Comparison of ENCODE assay signal across 14 cellular contexts in the genomic region with DNA sequence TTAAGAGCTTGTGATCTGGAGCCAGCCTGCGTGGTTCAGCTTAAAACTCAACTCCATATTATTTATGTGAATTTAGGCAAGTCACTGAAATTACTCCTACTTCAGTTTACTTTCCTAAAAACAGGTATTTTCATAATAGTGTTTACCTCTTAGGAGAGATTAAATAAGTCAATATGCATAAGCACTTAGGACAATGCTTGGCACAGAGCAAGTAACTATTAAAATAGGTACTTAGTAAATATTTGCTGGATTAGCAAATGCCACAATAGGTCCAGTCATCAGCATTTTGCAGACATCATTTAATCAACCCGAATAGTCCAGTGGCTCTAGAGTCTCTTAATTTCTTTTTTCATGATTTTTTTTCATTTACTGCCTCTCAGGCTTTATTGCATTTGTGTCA.
DNase-seq lines count a peak whose midpoint lies in the region; ATAC-seq and TF ChIP-seq lines count a peak whose summit lies in the region.
"Had no signal": no experiment of that assay in that cellular context is flagged by ENCODE, and none has a peak within 500 bp of the region (broad histone marks: within the 10 kb centered on the region; RNA-seq: fewer than 3 reads in every experiment).

No MANE protein-coding gene starts in this region.

- H3K27ac ChIP-seq in HCT116 (ENCODE audit: low read depth, low read length) (no peak overlapping the region), PC-9 (peak overlapping the region; percentile 81), adrenal gland (no peak overlapping the region)

- H3K36me3 ChIP-seq in HCT116 (ENCODE audit: control insufficient read depth in 1 of 2, insufficient read depth in 2 of 2, low read length in 2 of 2) = no peaks in the 10 kb centered on the region
- no peaks in the 10 kb centered on the region for H3K36me3 ChIP-seq in PC-9 (ENCODE audit: low read depth)
- no peaks in the 10 kb centered on the region for H3K36me3 ChIP-seq in adrenal gland (replicated peaks in 1 of 2)

- no peaks in the 10 kb centered on the region for H3K27me3 ChIP-seq in HCT116 (ENCODE audit: insufficient read depth, low read length)
- H3K27me3 ChIP-seq in PC-9 (ENCODE audit: insufficient read depth, low read depth) = no peaks in the 10 kb centered on the region
- no peaks in the 10 kb centered on the region for H3K27me3 ChIP-seq in adrenal gland

- H3F3A ChIP-seq in PC-9 (ENCODE audit: insufficient read depth, low read depth) = peaks cover 35% of the 10 kb centered on the region

- H3K9me3 ChIP-seq in HCT116 (ENCODE audit: control insufficient read depth in 1 of 2, insufficient read depth in 1 of 2, low read depth in 1 of 2, low read length in 2 of 2) (no peaks in the 10 kb centered on the region), PC-9 (ENCODE audit: insufficient read depth, low read depth) (peaks cover 9% of the 10 kb centered on the region; the same call in 1 of the 2 replicates), adrenal gland (replicated peaks in 1 of 3) (no peaks in the 10 kb centered on the region)

- no peak; the same call in 1 of the 2 replicates for ATAC-seq in HCT116
- ATAC-seq in HG03159 (IDR thresholded peaks at IDR 0.05; ENCODE audit: unreplicated experiment) = no peak

- TF ChIP-seq CTCF in HCT116 (IDR thresholded peaks at IDR 0.05 in 2 of 3, conservative IDR thresholded peaks at IDR 0.05 in 1 of 3; ENCODE audit: borderline replicate concordance in 1 of 3, insufficient read depth in 1 of 3, low read depth in 2 of 3, low read length in 2 of 3) (no peak), PC-9 (conservative IDR thresholded peaks at IDR 0.05) (no peak), fibroblast of mammary gland (conservative IDR thresholded peaks at IDR 0.05; ENCODE audit: control insufficient read depth, insufficient read depth, low read depth, low read length) (no peak), adrenal gland (IDR thresholded peaks at IDR 0.05) (no peak)

- H4K20me1 ChIP-seq in HCT116 (ENCODE audit: insufficient read depth) = no peaks in the 10 kb centered on the region
- H4K20me1 ChIP-seq in PC-9 (ENCODE audit: insufficient read depth) = no peaks in the 10 kb centered on the region

- intact Hi-C loops in HCT116 (cut with micrococcal nuclease) (no loop called here), PC-9 (cut with micrococcal nuclease; ENCODE audit: unreplicated experiment) (no loop called here), adrenal gland (cut with DNase I) (no loop called here)

- H3K79me2 ChIP-seq in HCT116 (ENCODE audit: insufficient read depth, low read length) (no peaks in the 10 kb centered on the region), PC-9 (ENCODE audit: low read depth) (no peaks in the 10 kb centered on the region)

- BruUV-seq in HCT116 (replicated peaks; lab: Mats Ljungman, UMichigan) (no TSS peak), PC-9 (replicated peaks; lab: Mats Ljungman, UMichigan) (TSS peak; percentile 57)

- TF ChIP-seq POLR2A in HCT116 (IDR thresholded peaks at IDR 0.05; ENCODE audit: borderline replicate concordance, extremely low read depth, insufficient read depth, insufficient read length) (no peak), adrenal gland (IDR thresholded peaks at IDR 0.05) (no peak)

- peak; percentile 39 for DNase-seq in DMS53 treated with DMSO at 0.1 percent for 48 hours (lab: John Stamatoyannopoulos, UW; ENCODE audit: unreplicated experiment)
- no peak for DNase-seq in HCT116 (ENCODE audit: low read depth, low spot score)
- DNase-seq in PC-9 = peak in 1 of 2 experiments; percentile 58
- DNase-seq in fibroblast of mammary gland (ENCODE audit: low read depth) = peak; percentile 3
- DNase-seq in putamen (ENCODE audit: low spot score) = no peak
- DNase-seq in adrenal gland = no peak
- no peak for DNase-seq in dedifferentiated amniotic fluid mesenchymal stem cell (ENCODE audit: extremely low spot score)
- DNase-seq: CD8-positive, alpha-beta memory T cell; NCI-H1417 treated with DMSO at 0.1 percent for 48 hours; NCI-H2107; NCI-H226; NCI-H526 treated with DMSO at 0.1 percent for 48 hours; SIG-M5 had no signal

- RAD21 ChIA-PET in HCT116 (lab: Charles Lee; ENCODE audit: low non-redundant PET in 1 of 2, low total read pairs in 2 of 2, uncharacterized antibody in 2 of 2, unreplicated experiment in 2 of 2) = no interaction called here

- H3K4me2 ChIP-seq in HCT116 (ENCODE audit: low read length) = peak overlapping the region; percentile 58
- peak overlapping the region; percentile 52 for H3K4me2 ChIP-seq in PC-9

- H2AFZ ChIP-seq in HCT116 (ENCODE audit: low read depth, low read length, poor library complexity, severe bottlenecking) = peak overlapping the region; percentile 40
- 0 out of 2 replicates have a peak overlapping the region, but pooled peaks have one; percentile 3 for H2AFZ ChIP-seq in PC-9

- H3K4me3 ChIP-seq in HCT116 (replicated peaks in 1 of 2; ENCODE audit: low read depth in 1 of 2, low read length in 2 of 2) (0 out of 4 replicates have a peak overlapping the region, but pooled peaks of 1 of the 2 experiments have one; percentile 1), PC-9 (no peak overlapping the region), fibroblast of mammary gland (ENCODE audit: control insufficient read depth, low read depth, low read length) (no peak overlapping the region), adrenal gland (no peak overlapping the region)

- CTCF ChIA-PET in HCT116 (lab: Charles Lee) (no interaction called here), PC-9 (lab: Charles Lee) (interaction anchor here (0.6 to 0.7 kb wide), 2 partner anchors 15 to 953 kb away, joined by 3 to 4 read pairs; no protein-coding TSS in a partner anchor)

- peaks cover 19 to 38% of the 10 kb centered on the region in 2 experiments for H3K4me1 ChIP-seq in HCT116 (ENCODE audit: control insufficient read depth in 1 of 2, insufficient read depth in 2 of 2, low read length in 2 of 2)
- peaks cover 52% of the 10 kb centered on the region for H3K4me1 ChIP-seq in PC-9 (replicated peaks; ENCODE audit: insufficient read depth)
- H3K4me1 ChIP-seq in adrenal gland (replicated peaks in 1 of 2) = no peaks in the 10 kb centered on the region

- peak overlapping the region; percentile 4; the same call in 1 of the 2 replicates for H3K9ac ChIP-seq in HCT116 (ENCODE audit: low read length)

- 0 out of 2 replicates have a peak, but pooled peaks have one; percentile 2 for TF ChIP-seq RAD21 in HCT116 (IDR thresholded peaks at IDR 0.05; ENCODE audit: low read depth)

- WGBS in adrenal gland, 4 donors = 73 to 82% (median 74%) methylated on average over 2 of the region's 2 CpGs

- no peaks in the 10 kb centered on the region for H3K9me2 ChIP-seq in HCT116 (ENCODE audit: insufficient read depth)
- H3K9me2 ChIP-seq in PC-9 (ENCODE audit: insufficient read depth) = no peaks in the 10 kb centered on the region

- POLR2A ChIA-PET in HCT116 (lab: Charles Lee) (no interaction called here), PC-9 (lab: Charles Lee; ENCODE audit: unreplicated experiment) (interaction anchor here (0.6 kb wide), 1 partner anchor 1819 kb away, joined by 3 read pairs; no protein-coding TSS in a partner anchor)

TF ChIP-seq in HCT116, 20 proteins besides CTCF, POLR2A, EP300 and RAD21:
- TF ChIP-seq JUND (IDR thresholded peaks at IDR 0.05) (no peak), POLR2AphosphoS5 (IDR thresholded peaks at IDR 0.05; ENCODE audit: low read depth, low read length) (no peak), EZH2phosphoT487 (IDR thresholded peaks at IDR 0.05; ENCODE audit: borderline replicate concordance) (no peak), ELF1 (IDR thresholded peaks at IDR 0.05; ENCODE audit: borderline replicate concordance, low read depth) (no peak), CEBPB (IDR thresholded peaks at IDR 0.05; ENCODE audit: low read depth) (no peak), EGR1 (IDR thresholded peaks at IDR 0.05; ENCODE audit: low read depth) (no peak), SP1 (IDR thresholded peaks at IDR 0.05; ENCODE audit: low read depth) (no peak), YY1 (IDR thresholded peaks at IDR 0.05; ENCODE audit: extremely low read depth, insufficient replicate concordance, low read depth, low read length) (no peak), ZFX (IDR thresholded peaks at IDR 0.05) (no peak)
- TF ChIP-seq, protein P1, sequence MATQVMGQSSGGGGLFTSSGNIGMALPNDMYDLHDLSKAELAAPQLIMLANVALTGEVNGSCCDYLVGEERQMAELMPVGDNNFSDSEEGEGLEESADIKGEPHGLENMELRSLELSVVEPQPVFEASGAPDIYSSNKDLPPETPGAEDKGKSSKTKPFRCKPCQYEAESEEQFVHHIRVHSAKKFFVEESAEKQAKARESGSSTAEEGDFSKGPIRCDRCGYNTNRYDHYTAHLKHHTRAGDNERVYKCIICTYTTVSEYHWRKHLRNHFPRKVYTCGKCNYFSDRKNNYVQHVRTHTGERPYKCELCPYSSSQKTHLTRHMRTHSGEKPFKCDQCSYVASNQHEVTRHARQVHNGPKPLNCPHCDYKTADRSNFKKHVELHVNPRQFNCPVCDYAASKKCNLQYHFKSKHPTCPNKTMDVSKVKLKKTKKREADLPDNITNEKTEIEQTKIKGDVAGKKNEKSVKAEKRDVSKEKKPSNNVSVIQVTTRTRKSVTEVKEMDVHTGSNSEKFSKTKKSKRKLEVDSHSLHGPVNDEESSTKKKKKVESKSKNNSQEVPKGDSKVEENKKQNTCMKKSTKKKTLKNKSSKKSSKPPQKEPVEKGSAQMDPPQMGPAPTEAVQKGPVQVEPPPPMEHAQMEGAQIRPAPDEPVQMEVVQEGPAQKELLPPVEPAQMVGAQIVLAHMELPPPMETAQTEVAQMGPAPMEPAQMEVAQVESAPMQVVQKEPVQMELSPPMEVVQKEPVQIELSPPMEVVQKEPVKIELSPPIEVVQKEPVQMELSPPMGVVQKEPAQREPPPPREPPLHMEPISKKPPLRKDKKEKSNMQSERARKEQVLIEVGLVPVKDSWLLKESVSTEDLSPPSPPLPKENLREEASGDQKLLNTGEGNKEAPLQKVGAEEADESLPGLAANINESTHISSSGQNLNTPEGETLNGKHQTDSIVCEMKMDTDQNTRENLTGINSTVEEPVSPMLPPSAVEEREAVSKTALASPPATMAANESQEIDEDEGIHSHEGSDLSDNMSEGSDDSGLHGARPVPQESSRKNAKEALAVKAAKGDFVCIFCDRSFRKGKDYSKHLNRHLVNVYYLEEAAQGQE (IDR thresholded peaks at IDR 0.05; ENCODE audit: low read depth) = no peak
- TF ChIP-seq, protein P2, sequence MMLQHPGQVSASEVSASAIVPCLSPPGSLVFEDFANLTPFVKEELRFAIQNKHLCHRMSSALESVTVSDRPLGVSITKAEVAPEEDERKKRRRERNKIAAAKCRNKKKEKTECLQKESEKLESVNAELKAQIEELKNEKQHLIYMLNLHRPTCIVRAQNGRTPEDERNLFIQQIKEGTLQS (IDR thresholded peaks at IDR 0.05) = no peak
- TF ChIP-seq, protein P3, sequence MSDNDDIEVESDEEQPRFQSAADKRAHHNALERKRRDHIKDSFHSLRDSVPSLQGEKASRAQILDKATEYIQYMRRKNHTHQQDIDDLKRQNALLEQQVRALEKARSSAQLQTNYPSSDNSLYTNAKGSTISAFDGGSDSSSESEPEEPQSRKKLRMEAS (IDR thresholded peaks at IDR 0.05) = no peak

Comparison
In these comparisons a context has a peak if more than half of its experiments do, and no peak if none do; other contexts are left out.
1. DNase-seq: peak in DMS53 treated with DMSO at 0.1 percent for 48 hours (single experiment) and fibroblast of mammary gland (single experiment); none in HCT116 (single experiment), putamen (single experiment), adrenal gland (0 of 7) and dedifferentiated amniotic fluid mesenchymal stem cell (single experiment).